ENCODE assay signal across 8 cellular contexts in genomic region chr9:132994410-132995120, GRCh38. TPM values are rescaled to one million over a fixed set of nuclear protein-coding genes. Genes with fewer than 3 reads are reported as not detected.
DNase-seq lines count a peak whose midpoint lies in the region; ATAC-seq and TF ChIP-seq lines count a peak whose summit lies in the region.

No MANE protein-coding gene starts in this region.

- intact Hi-C loops in dorsolateral prefrontal cortex (cut with DNase I): no loop called here

- H3K4me1 Mint-ChIP-seq in stimulated activated naive B cell treated with anti-CD40 and anti-IgM and Interleukin-4, amounts not matched to agents 10 μg/mL and 1 μg/mL and 100 μg/mL, for 72 hours: peaks cover 13% of the 10 kb centered on the region in 2 donors

- H3K27ac ChIP-seq in esophagus (ENCODE audit: low read depth in 2 of 2, low read length in 1 of 2) (peak overlapping the region; percentile 91 to 97), dorsolateral prefrontal cortex (no peak overlapping the region)

- no peak overlapping the region for H3K27ac Mint-ChIP-seq in stimulated activated naive B cell treated with anti-CD40 and anti-IgM and Interleukin-4, amounts not matched to agents 10 μg/mL and 1 μg/mL and 100 μg/mL, for 72 hours

- no peak overlapping the region for H3K4me3 ChIP-seq in esophagus (ENCODE audit: low read depth in 1 of 2, low read length in 2 of 2)
- H3K4me3 ChIP-seq in dorsolateral prefrontal cortex: no peak overlapping the region

- peak; percentile 10 for DNase-seq in NCI-H2227 (lab: John Stamatoyannopoulos, UW; ENCODE audit: unreplicated experiment)
- no peak for DNase-seq in NCI-H2227 treated with DMSO at 0.1 percent for 48 hours (lab: John Stamatoyannopoulos, UW)
- DNase-seq in MV-4-11 (lab: John Stamatoyannopoulos, UW): peak; percentile 84
- DNase-seq in stimulated activated naive B cell treated with anti-CD40 and anti-IgM and Interleukin-4, amounts not matched to agents 10 μg/mL and 1 μg/mL and 100 μg/mL, for 72 hours: no peak
- no peak for DNase-seq in dorsolateral prefrontal cortex
- DNase-seq in DMS 273 (lab: John Stamatoyannopoulos, UW; ENCODE audit: unreplicated experiment): no peak
- no peak for DNase-seq in effector CD8-positive, alpha-beta T cell (lab: John Stamatoyannopoulos, UW)

- no peak for TF ChIP-seq CTCF in dorsolateral prefrontal cortex (IDR thresholded peaks at IDR 0.05 in 54 of 56, conservative IDR thresholded peaks at IDR 0.05 in 2 of 56; ENCODE audit: low read depth in 1 of 56, partially characterized antibody in 56 of 56)

- no peaks in the 10 kb centered on the region for H3K9me3 Mint-ChIP-seq in stimulated activated naive B cell treated with anti-CD40 and anti-IgM and Interleukin-4, amounts not matched to agents 10 μg/mL and 1 μg/mL and 100 μg/mL, for 72 hours

- H3K4me1 ChIP-seq in esophagus (ENCODE audit: control insufficient read depth in 2 of 2, insufficient read depth in 2 of 2, low read length in 1 of 2): peaks cover 5 to 11% of the 10 kb centered on the region in 2 donors

- H3K36me3 ChIP-seq in esophagus (ENCODE audit: control insufficient read depth in 2 of 2, insufficient read depth in 2 of 2, low read length in 1 of 2): no peaks in the 10 kb centered on the region

- peak overlapping the region in 1 of 2 donors; percentile 37 for H3K4me3 Mint-ChIP-seq in stimulated activated naive B cell treated with anti-CD40 and anti-IgM and Interleukin-4, amounts not matched to agents 10 μg/mL and 1 μg/mL and 100 μg/mL, for 72 hours

- ATAC-seq in stimulated activated naive B cell treated with anti-CD40 and anti-IgM and Interleukin-4, amounts not matched to agents 10 μg/mL and 1 μg/mL and 100 μg/mL, for 72 hours (replicated peaks): peak; percentile 63 to 72

- no peaks in the 10 kb centered on the region for H3K9me3 ChIP-seq in esophagus (ENCODE audit: control insufficient read depth in 2 of 2, insufficient read depth in 1 of 2, low read depth in 1 of 2, low read length in 1 of 2)

- H3K27me3 ChIP-seq in esophagus (ENCODE audit: control insufficient read depth in 1 of 2, insufficient read depth in 2 of 2, low read length in 2 of 2): no peaks in the 10 kb centered on the region
- H3K27me3 ChIP-seq in dorsolateral prefrontal cortex: peaks cover 0 to 19% (median 0%) of the 10 kb centered on the region in 45 donors

- peaks cover 27 to 38% of the 10 kb centered on the region in 2 donors for H3K27me3 Mint-ChIP-seq in stimulated activated naive B cell treated with anti-CD40 and anti-IgM and Interleukin-4, amounts not matched to agents 10 μg/mL and 1 μg/mL and 100 μg/mL, for 72 hours

- WGBS in esophagus, 2 donors: 23 to 24% methylated on average over 13 of the region's 13 CpGs

- no peaks in the 10 kb centered on the region for H3K36me3 Mint-ChIP-seq in stimulated activated naive B cell treated with anti-CD40 and anti-IgM and Interleukin-4, amounts not matched to agents 10 μg/mL and 1 μg/mL and 100 μg/mL, for 72 hours

RNA-seq across cellular contexts. Expression of gene GFI1B, which starts 16.1 kb away (rescaled TPM):
- polyA plus RNA-seq in esophagus: under 1 TPM; 0.02 TPM
- 1 to 10 TPM in 1 of 120 experiments, under 1 TPM in 32, not detected in 87; 0.14 to 1.6 (median 0.30) TPM for total RNA-seq in dorsolateral prefrontal cortex

RNA-seq across cellular contexts. Expression of gene GTF3C5, which starts 36.2 kb away (rescaled TPM):
- 10 to 100 TPM; 46.3 to 64.0 TPM for polyA plus RNA-seq in esophagus
- total RNA-seq in dorsolateral prefrontal cortex: 10 to 100 TPM; 37.5 to 98.9 (median 61.0) TPM

RNA-seq across cellular contexts. Expression of gene TSC1, which starts 50.1 kb away (rescaled TPM):
- 10 to 100 TPM in 1 of 2 donors, 1 to 10 TPM in 1; 8.9 to 14.3 TPM for polyA plus RNA-seq in esophagus
- total RNA-seq in dorsolateral prefrontal cortex: 100 to 1,000 TPM in 101 of 120 experiments, 10 to 100 TPM in 19; 80.3 to 138 (median 112) TPM

Comparison
In these comparisons a context has a peak if more than half of its experiments do, and no peak if none do; other contexts are left out.
1. DNase-seq: peak in NCI-H2227 (single experiment) and MV-4-11 (single experiment); none in NCI-H2227 treated with DMSO at 0.1 percent for 48 hours (single experiment), stimulated activated naive B cell treated with anti-CD40 and anti-IgM and Interleukin-4, amounts not matched to agents 10 μg/mL and 1 μg/mL and 100 μg/mL, for 72 hours (single experiment), dorsolateral prefrontal cortex (0 of 10), DMS 273 (single experiment) and effector CD8-positive, alpha-beta T cell (single experiment).
2. H3K27ac ChIP-seq: peak in esophagus (2 of 2); none in dorsolateral prefrontal cortex (0 of 59).